23 cellular contexts compared by ENCODE assay signal in genomic region chr18:10386956-10387355, GRCh38.
"Had no signal": no experiment of that assay in that cellular context is flagged by ENCODE, and none has a peak within 500 bp of the region (broad histone marks: within the 10 kb centered on the region; RNA-seq: fewer than 3 reads in every experiment).

No MANE protein-coding gene starts in this region.

- H3K27me3 ChIP-seq: foreskin keratinocyte, heart left ventricle, hepatocyte, right atrium auricular region, stomach, thyroid gland had no signal

- DNase-seq: effector memory CD8-positive, alpha-beta T cell; heart left ventricle; kidney; midbrain; naive thymus-derived CD4-positive, alpha-beta T cell; nucleus accumbens; stimulated activated CD4-positive, alpha-beta T cell treated with anti-CD3 and anti-CD28 coated beads, Interleukin-2, amount 100 ng/mL, for 24 hours; stimulated activated CD4-positive, alpha-beta T cell treated with anti-CD3 and anti-CD28 coated beads, Interleukin-4, amount 100 ng/mL, for 24 hours; stimulated activated naive CD4-positive, alpha-beta T cell treated with Interleukin-2 at 50 U/mL for 16 hours; stomach; thyroid gland had no signal

- H3K4me3 Mint-ChIP-seq: effector memory CD8-positive, alpha-beta T cell; memory B cell; naive thymus-derived CD4-positive, alpha-beta T cell; nephron; stimulated activated effector memory CD8-positive, alpha-beta T cell treated with anti-CD3 and anti-CD28 coated beads, Interleukin-12 subunit alpha, Interleukin-12 subunit beta, amount 100 ng/mL, for 72 hours; type B pancreatic cell had no signal

- H3K9me3 Mint-ChIP-seq: stimulated activated effector memory CD8-positive, alpha-beta T cell treated with anti-CD3 and anti-CD28 coated beads, Interleukin-12 subunit alpha, Interleukin-12 subunit beta, amount 100 ng/mL, for 72 hours had no signal

- H2AFZ ChIP-seq: hepatocyte had no signal

- H3K4me1 ChIP-seq: foreskin keratinocyte, gastroesophageal sphincter, heart left ventricle, prostate gland, right atrium auricular region, stomach, thyroid gland had no signal

- H3K9me3 ChIP-seq: gastroesophageal sphincter, prostate gland, right atrium auricular region, stomach, thyroid gland had no signal

- ATAC-seq: effector memory CD8-positive, alpha-beta T cell; gastroesophageal sphincter; heart left ventricle; left lobe of liver; naive thymus-derived CD4-positive, alpha-beta T cell; stimulated activated effector memory CD8-positive, alpha-beta T cell treated with anti-CD3 and anti-CD28 coated beads, Interleukin-12 subunit alpha, Interleukin-12 subunit beta, amount 100 ng/mL, for 72 hours had no signal

- H3K27ac Mint-ChIP-seq: effector memory CD8-positive, alpha-beta T cell; memory B cell; naive thymus-derived CD4-positive, alpha-beta T cell; stimulated activated effector memory CD8-positive, alpha-beta T cell treated with anti-CD3 and anti-CD28 coated beads, Interleukin-12 subunit alpha, Interleukin-12 subunit beta, amount 100 ng/mL, for 72 hours; type B pancreatic cell had no signal

- H3K36me3 ChIP-seq: gastroesophageal sphincter, heart left ventricle, prostate gland, right atrium auricular region, stomach, thyroid gland had no signal

- H3K79me2 ChIP-seq: hepatocyte had no signal

- H3K27ac ChIP-seq: foreskin keratinocyte, heart left ventricle, hepatocyte, prostate gland, right atrium auricular region, stomach, thyroid gland had no signal

- H3K27me3 Mint-ChIP-seq: type B pancreatic cell had no signal

- H3K4me3 ChIP-seq: coronary artery, gastroesophageal sphincter, heart left ventricle, hepatocyte, lung, prostate gland, right atrium auricular region, stomach, thyroid gland had no signal

- H3K4me2 ChIP-seq: hepatocyte had no signal

- H3K36me3 Mint-ChIP-seq: naive thymus-derived CD4-positive, alpha-beta T cell; stimulated activated effector memory CD8-positive, alpha-beta T cell treated with anti-CD3 and anti-CD28 coated beads, Interleukin-12 subunit alpha, Interleukin-12 subunit beta, amount 100 ng/mL, for 72 hours; type B pancreatic cell had no signal

- H3K4me1 Mint-ChIP-seq: stimulated activated effector memory CD8-positive, alpha-beta T cell treated with anti-CD3 and anti-CD28 coated beads, Interleukin-12 subunit alpha, Interleukin-12 subunit beta, amount 100 ng/mL, for 72 hours had no signal
